1 cellular context compared by ENCODE assay signal in genomic region chr15:92899910-92900711, GRCh38.
TF ChIP-seq lines count a peak whose summit lies in the region.

Gene CHD2 (plus strand): TSS chr15:92900324. CDS start chr15:92901238, 914 bp downstream.

TF ChIP-seq in GM12878, 131 proteins besides CTCF, POLR2A, EP300 and RAD21 (continued from another document):
- TF ChIP-seq, protein P1, sequence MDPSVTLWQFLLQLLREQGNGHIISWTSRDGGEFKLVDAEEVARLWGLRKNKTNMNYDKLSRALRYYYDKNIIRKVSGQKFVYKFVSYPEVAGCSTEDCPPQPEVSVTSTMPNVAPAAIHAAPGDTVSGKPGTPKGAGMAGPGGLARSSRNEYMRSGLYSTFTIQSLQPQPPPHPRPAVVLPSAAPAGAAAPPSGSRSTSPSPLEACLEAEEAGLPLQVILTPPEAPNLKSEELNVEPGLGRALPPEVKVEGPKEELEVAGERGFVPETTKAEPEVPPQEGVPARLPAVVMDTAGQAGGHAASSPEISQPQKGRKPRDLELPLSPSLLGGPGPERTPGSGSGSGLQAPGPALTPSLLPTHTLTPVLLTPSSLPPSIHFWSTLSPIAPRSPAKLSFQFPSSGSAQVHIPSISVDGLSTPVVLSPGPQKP (IDR thresholded peaks at IDR 0.05; ENCODE audit: low read depth, low read length) = no peak
- TF ChIP-seq, protein P2, sequence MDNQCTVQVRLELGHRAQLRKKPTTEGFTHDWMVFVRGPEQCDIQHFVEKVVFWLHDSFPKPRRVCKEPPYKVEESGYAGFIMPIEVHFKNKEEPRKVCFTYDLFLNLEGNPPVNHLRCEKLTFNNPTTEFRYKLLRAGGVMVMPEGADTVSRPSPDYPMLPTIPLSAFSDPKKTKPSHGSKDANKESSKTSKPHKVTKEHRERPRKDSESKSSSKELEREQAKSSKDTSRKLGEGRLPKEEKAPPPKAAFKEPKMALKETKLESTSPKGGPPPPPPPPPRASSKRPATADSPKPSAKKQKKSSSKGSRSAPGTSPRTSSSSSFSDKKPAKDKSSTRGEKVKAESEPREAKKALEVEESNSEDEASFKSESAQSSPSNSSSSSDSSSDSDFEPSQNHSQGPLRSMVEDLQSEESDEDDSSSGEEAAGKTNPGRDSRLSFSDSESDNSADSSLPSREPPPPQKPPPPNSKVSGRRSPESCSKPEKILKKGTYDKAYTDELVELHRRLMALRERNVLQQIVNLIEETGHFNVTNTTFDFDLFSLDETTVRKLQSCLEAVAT (IDR thresholded peaks at IDR 0.05) = peak; percentile 99
- TF ChIP-seq CHD2 (IDR thresholded peaks at IDR 0.05; ENCODE audit: borderline replicate concordance, low read depth, low read length) = 0 out of 2 replicates have a peak, but pooled peaks have one; percentile 36
- TF ChIP-seq TCF12 (IDR thresholded peaks at IDR 0.05; ENCODE audit: low read depth, low read length) = peak; percentile 72; the same call in 1 of the 2 replicates
- TF ChIP-seq, protein P3, sequence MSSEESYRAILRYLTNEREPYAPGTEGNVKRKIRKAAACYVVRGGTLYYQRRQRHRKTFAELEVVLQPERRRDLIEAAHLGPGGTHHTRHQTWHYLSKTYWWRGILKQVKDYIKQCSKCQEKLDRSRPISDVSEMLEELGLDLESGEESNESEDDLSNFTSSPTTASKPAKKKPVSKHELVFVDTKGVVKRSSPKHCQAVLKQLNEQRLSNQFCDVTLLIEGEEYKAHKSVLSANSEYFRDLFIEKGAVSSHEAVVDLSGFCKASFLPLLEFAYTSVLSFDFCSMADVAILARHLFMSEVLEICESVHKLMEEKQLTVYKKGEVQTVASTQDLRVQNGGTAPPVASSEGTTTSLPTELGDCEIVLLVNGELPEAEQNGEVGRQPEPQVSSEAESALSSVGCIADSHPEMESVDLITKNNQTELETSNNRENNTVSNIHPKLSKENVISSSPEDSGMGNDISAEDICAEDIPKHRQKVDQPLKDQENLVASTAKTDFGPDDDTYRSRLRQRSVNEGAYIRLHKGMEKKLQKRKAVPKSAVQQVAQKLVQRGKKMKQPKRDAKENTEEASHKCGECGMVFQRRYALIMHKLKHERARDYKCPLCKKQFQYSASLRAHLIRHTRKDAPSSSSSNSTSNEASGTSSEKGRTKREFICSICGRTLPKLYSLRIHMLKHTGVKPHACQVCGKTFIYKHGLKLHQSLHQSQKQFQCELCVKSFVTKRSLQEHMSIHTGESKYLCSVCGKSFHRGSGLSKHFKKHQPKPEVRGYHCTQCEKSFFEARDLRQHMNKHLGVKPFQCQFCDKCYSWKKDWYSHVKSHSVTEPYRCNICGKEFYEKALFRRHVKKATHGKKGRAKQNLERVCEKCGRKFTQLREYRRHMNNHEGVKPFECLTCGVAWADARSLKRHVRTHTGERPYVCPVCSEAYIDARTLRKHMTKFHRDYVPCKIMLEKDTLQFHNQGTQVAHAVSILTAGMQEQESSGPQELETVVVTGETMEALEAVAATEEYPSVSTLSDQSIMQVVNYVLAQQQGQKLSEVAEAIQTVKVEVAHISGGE (CRISPR knock-in tag; IDR thresholded peaks at IDR 0.05) = no peak
- peak; percentile 93 for TF ChIP-seq SMAD5 (IDR thresholded peaks at IDR 0.05; ENCODE audit: low read depth)
- peak; percentile 49; the same call in 1 of the 2 replicates for TF ChIP-seq EED (IDR thresholded peaks at IDR 0.05; ENCODE audit: low read depth)
- TF ChIP-seq, protein P4, sequence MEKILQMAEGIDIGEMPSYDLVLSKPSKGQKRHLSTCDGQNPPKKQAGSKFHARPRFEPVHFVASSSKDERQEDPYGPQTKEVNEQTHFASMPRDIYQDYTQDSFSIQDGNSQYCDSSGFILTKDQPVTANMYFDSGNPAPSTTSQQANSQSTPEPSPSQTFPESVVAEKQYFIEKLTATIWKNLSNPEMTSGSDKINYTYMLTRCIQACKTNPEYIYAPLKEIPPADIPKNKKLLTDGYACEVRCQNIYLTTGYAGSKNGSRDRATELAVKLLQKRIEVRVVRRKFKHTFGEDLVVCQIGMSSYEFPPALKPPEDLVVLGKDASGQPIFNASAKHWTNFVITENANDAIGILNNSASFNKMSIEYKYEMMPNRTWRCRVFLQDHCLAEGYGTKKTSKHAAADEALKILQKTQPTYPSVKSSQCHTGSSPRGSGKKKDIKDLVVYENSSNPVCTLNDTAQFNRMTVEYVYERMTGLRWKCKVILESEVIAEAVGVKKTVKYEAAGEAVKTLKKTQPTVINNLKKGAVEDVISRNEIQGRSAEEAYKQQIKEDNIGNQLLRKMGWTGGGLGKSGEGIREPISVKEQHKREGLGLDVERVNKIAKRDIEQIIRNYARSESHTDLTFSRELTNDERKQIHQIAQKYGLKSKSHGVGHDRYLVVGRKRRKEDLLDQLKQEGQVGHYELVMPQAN (conservative IDR thresholded peaks at IDR 0.05) = 0 out of 2 replicates have a peak, but pooled peaks have one; percentile 32
- TF ChIP-seq EGR1 (IDR thresholded peaks at IDR 0.05; ENCODE audit: borderline replicate concordance in 1 of 2, low read depth in 2 of 2, low read length in 2 of 2) = peak in 1 of 2 experiments; percentile 22; a peak in 1 of 3 replicates
- TF ChIP-seq SMAD1 (IDR thresholded peaks at IDR 0.05; ENCODE audit: low read depth, partially characterized antibody) = peak; percentile 84
- TF ChIP-seq, protein P5, sequence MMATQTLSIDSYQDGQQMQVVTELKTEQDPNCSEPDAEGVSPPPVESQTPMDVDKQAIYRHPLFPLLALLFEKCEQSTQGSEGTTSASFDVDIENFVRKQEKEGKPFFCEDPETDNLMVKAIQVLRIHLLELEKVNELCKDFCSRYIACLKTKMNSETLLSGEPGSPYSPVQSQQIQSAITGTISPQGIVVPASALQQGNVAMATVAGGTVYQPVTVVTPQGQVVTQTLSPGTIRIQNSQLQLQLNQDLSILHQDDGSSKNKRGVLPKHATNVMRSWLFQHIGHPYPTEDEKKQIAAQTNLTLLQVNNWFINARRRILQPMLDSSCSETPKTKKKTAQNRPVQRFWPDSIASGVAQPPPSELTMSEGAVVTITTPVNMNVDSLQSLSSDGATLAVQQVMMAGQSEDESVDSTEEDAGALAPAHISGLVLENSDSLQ (IDR thresholded peaks at IDR 0.05) = peak; percentile 98
- TF ChIP-seq FOXM1 (IDR thresholded peaks at IDR 0.05; ENCODE audit: low read depth, low read length) = no peak
- TF ChIP-seq YY1 (IDR thresholded peaks at IDR 0.05; ENCODE audit: low read depth, low read length) = peak; percentile 96
- TF ChIP-seq JUNB (IDR thresholded peaks at IDR 0.05) = no peak
- peak; percentile 57; the same call in 1 of the 2 replicates for TF ChIP-seq KAT2A (conservative IDR thresholded peaks at IDR 0.05; ENCODE audit: control insufficient read depth, low read depth, low read length)
- peak; percentile 98 for TF ChIP-seq POU2F2 (IDR thresholded peaks at IDR 0.05; ENCODE audit: borderline replicate concordance, low read depth, low read length)
- TF ChIP-seq IKZF2 (IDR thresholded peaks at IDR 0.05) = peak; percentile 55 to 59; a peak in 3 of 4 replicates
- peak; percentile 17 for TF ChIP-seq SKIL (IDR thresholded peaks at IDR 0.05; ENCODE audit: low read depth, poor library complexity, severe bottlenecking)
- TF ChIP-seq ATF7 (IDR thresholded peaks at IDR 0.05; ENCODE audit: low read depth) = 0 out of 2 replicates have a peak, but pooled peaks have one; percentile 23
- TF ChIP-seq BHLHE40 (IDR thresholded peaks at IDR 0.05; ENCODE audit: borderline replicate concordance in 1 of 2, low read depth in 2 of 2, low read length in 1 of 2) = peak in 1 of 2 experiments; percentile 42; a peak in 2 of 4 replicates
- peak; percentile 57; the same call in 1 of the 2 replicates for TF ChIP-seq SPI1 (IDR thresholded peaks at IDR 0.05; ENCODE audit: borderline replicate concordance, insufficient read depth, low read depth, low read length)
- TF ChIP-seq RCOR1 (conservative IDR thresholded peaks at IDR 0.05; ENCODE audit: low read depth, low read length) = no peak
- 0 out of 2 replicates have a peak, but pooled peaks have one; percentile 26 for TF ChIP-seq CREM (IDR thresholded peaks at IDR 0.05; ENCODE audit: low read depth)
- TF ChIP-seq NFXL1 (IDR thresholded peaks at IDR 0.05; ENCODE audit: borderline replicate concordance) = no peak
- TF ChIP-seq, protein P6, sequence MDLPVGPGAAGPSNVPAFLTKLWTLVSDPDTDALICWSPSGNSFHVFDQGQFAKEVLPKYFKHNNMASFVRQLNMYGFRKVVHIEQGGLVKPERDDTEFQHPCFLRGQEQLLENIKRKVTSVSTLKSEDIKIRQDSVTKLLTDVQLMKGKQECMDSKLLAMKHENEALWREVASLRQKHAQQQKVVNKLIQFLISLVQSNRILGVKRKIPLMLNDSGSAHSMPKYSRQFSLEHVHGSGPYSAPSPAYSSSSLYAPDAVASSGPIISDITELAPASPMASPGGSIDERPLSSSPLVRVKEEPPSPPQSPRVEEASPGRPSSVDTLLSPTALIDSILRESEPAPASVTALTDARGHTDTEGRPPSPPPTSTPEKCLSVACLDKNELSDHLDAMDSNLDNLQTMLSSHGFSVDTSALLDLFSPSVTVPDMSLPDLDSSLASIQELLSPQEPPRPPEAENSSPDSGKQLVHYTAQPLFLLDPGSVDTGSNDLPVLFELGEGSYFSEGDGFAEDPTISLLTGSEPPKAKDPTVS (IDR thresholded peaks at IDR 0.05; ENCODE audit: low read depth, low read length) = no peak
- TF ChIP-seq TCF7 (IDR thresholded peaks at IDR 0.05; ENCODE audit: borderline replicate concordance) = no peak
- peak; percentile 98 for TF ChIP-seq PML (IDR thresholded peaks at IDR 0.05; ENCODE audit: low read length)
- TF ChIP-seq, protein P7, sequence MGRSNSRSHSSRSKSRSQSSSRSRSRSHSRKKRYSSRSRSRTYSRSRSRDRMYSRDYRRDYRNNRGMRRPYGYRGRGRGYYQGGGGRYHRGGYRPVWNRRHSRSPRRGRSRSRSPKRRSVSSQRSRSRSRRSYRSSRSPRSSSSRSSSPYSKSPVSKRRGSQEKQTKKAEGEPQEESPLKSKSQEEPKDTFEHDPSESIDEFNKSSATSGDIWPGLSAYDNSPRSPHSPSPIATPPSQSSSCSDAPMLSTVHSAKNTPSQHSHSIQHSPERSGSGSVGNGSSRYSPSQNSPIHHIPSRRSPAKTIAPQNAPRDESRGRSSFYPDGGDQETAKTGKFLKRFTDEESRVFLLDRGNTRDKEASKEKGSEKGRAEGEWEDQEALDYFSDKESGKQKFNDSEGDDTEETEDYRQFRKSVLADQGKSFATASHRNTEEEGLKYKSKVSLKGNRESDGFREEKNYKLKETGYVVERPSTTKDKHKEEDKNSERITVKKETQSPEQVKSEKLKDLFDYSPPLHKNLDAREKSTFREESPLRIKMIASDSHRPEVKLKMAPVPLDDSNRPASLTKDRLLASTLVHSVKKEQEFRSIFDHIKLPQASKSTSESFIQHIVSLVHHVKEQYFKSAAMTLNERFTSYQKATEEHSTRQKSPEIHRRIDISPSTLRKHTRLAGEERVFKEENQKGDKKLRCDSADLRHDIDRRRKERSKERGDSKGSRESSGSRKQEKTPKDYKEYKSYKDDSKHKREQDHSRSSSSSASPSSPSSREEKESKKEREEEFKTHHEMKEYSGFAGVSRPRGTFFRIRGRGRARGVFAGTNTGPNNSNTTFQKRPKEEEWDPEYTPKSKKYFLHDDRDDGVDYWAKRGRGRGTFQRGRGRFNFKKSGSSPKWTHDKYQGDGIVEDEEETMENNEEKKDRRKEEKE (IDR thresholded peaks at IDR 0.05) = no peak
- peak; percentile 60 for TF ChIP-seq NFIC (IDR thresholded peaks at IDR 0.05; ENCODE audit: low read depth, low read length)
- TF ChIP-seq, protein P8, sequence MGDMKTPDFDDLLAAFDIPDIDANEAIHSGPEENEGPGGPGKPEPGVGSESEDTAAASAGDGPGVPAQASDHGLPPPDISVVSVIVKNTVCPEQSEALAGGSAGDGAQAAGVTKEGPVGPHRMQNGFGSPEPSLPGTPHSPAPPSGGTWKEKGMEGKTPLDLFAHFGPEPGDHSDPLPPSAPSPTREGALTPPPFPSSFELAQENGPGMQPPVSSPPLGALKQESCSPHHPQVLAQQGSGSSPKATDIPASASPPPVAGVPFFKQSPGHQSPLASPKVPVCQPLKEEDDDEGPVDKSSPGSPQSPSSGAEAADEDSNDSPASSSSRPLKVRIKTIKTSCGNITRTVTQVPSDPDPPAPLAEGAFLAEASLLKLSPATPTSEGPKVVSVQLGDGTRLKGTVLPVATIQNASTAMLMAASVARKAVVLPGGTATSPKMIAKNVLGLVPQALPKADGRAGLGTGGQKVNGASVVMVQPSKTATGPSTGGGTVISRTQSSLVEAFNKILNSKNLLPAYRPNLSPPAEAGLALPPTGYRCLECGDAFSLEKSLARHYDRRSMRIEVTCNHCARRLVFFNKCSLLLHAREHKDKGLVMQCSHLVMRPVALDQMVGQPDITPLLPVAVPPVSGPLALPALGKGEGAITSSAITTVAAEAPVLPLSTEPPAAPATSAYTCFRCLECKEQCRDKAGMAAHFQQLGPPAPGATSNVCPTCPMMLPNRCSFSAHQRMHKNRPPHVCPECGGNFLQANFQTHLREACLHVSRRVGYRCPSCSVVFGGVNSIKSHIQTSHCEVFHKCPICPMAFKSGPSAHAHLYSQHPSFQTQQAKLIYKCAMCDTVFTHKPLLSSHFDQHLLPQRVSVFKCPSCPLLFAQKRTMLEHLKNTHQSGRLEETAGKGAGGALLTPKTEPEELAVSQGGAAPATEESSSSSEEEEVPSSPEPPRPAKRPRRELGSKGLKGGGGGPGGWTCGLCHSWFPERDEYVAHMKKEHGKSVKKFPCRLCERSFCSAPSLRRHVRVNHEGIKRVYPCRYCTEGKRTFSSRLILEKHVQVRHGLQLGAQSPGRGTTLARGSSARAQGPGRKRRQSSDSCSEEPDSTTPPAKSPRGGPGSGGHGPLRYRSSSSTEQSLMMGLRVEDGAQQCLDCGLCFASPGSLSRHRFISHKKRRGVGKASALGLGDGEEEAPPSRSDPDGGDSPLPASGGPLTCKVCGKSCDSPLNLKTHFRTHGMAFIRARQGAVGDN (IDR thresholded peaks at IDR 0.05) = peak; percentile 68
